In genomic region chr9:115946530-115946929, GRCh38 we compare ENCODE assay signal across 28 cellular contexts.
A peak's percentile ranks its signal among the peaks of the same experiment; 100 is the strongest.
DNase-seq lines count a peak whose midpoint lies in the region; ATAC-seq, FAIRE-seq and TF ChIP-seq lines count a peak whose summit lies in the region.
"Had no signal": no experiment of that assay in that cellular context is flagged by ENCODE, and none has a peak within 500 bp of the region (broad histone marks: within the 10 kb centered on the region; RNA-seq: fewer than 3 reads in every experiment).

No MANE protein-coding gene starts in this region.

- in situ Hi-C loops in HepG2 (cut with HindIII; ENCODE audit: extremely low pct_ligation_motif_present, low pct_unique_long_range_greater_than_20kb) = loop anchor here (10.0 kb wide), 1 partner anchor 618 kb away; no protein-coding TSS in a partner anchor

- no peak overlapping the region for H3K27ac Mint-ChIP-seq in activated CD8-positive, alpha-beta T cell treated with anti-CD3 and anti-CD28 coated beads for 36 hours
- no peak overlapping the region for H3K27ac Mint-ChIP-seq in naive thymus-derived CD8-positive, alpha-beta T cell
- H3K27ac Mint-ChIP-seq: endodermal cell had no signal

- WGBS in HepG2 (ENCODE audit: low lambda C conversion rate) = 30% methylated on average over 2 of the region's 2 CpGs
- WGBS in spleen, 5 donors = 47 to 61% (median 59%) methylated on average over 2 of the region's 2 CpGs

- no peak overlapping the region for H2AFZ ChIP-seq in ACC112 (ENCODE audit: low read length, unreplicated experiment)
- H2AFZ ChIP-seq in HepG2 (ENCODE audit: low read length) = no peak overlapping the region
- H2AFZ ChIP-seq: PC-9 had no signal

- POLR2A ChIA-PET in HepG2 (lab: Yijun Ruan, JAX) = no interaction called here
- POLR2A ChIA-PET in activated CD8-positive, alpha-beta T cell treated with anti-CD3 and anti-CD28 coated beads for 36 hours (lab: Charles Lee) = no interaction called here
- POLR2A ChIA-PET in naive thymus-derived CD8-positive, alpha-beta T cell (lab: Charles Lee) = no interaction called here

- no peak overlapping the region for H3K4me3 ChIP-seq in ACC112 (ENCODE audit: low read depth, low read length)
- H3K4me3 ChIP-seq in HepG2 (replicated peaks in 1 of 3; ENCODE audit: insufficient read depth in 1 of 3, low read depth in 2 of 3, low read length in 3 of 3) = no peak overlapping the region
- H3K4me3 ChIP-seq in spleen = no peak overlapping the region
- H3K4me3 ChIP-seq: BLaER1, PC-9, prostate gland, skin epidermis, upper lobe of left lung had no signal

- DNase-seq in NCI-H460 (ENCODE audit: extremely low read depth, low read depth) (peak; percentile 60), astrocyte of the hippocampus (ENCODE audit: low read depth, low spot score) (peak; percentile 53), HepG2 (ENCODE audit: low spot score) (peak; percentile 88), spleen (no peak), AG08396 (ENCODE audit: low spot score) (no peak)
- no peak for DNase-seq in activated CD8-positive, alpha-beta T cell treated with anti-CD3 and anti-CD28 coated beads for 36 hours
- DNase-seq in naive thymus-derived CD8-positive, alpha-beta T cell = no peak
- DNase-seq: activated CD4-positive, alpha-beta T cell treated with anti-CD3 and anti-CD28 coated beads for 1 hour; activated gamma-delta T cell; brain microvascular endothelial cell; COR-L47; endodermal cell; kidney glomerular epithelial cell; NCI-H2029 treated with DMSO at 0.1 percent for 48 hours; NCI-H345; Right ventricle myocardium superior; SW 1271; upper lobe of left lung had no signal

- peak; percentile 8 for FAIRE-seq in HepG2 (lab: Jason Lieb, UNC)
- FAIRE-seq: GM12892, H54, HTR-8/SVneo had no signal

- H3K9me3 ChIP-seq in HepG2 (ENCODE audit: low read length) (no peaks in the 10 kb centered on the region; the same call in 1 of the 2 replicates), spleen (peaks cover 0 to 3% (median 0%) of the 10 kb centered on the region in 8 donors)
- H3K9me3 ChIP-seq: BLaER1, neutrophil, prostate gland, upper lobe of left lung had no signal

- H3K27me3 ChIP-seq in ACC112 (ENCODE audit: insufficient read depth, low read length) (no peaks in the 10 kb centered on the region), HepG2 (ENCODE audit: control insufficient read depth in 1 of 2, insufficient read depth in 2 of 2, low read length in 2 of 2) (no peaks in the 10 kb centered on the region), spleen (replicated peaks in 1 of 7) (no peaks in the 10 kb centered on the region)
- H3K27me3 ChIP-seq: BLaER1, brain microvascular endothelial cell, neutrophil, upper lobe of left lung had no signal

- H3K27ac ChIP-seq in ACC112 (ENCODE audit: low read depth, low read length) (peak overlapping the region; percentile 99), HepG2 (ENCODE audit: extremely low read length, insufficient read depth, low read length) (peak overlapping the region; percentile 37), spleen (no peak overlapping the region)
- H3K27ac ChIP-seq: BLaER1, brain microvascular endothelial cell, KMS-11, neutrophil, PC-9, prostate gland, upper lobe of left lung had no signal

- no peaks in the 10 kb centered on the region for H3K79me2 ChIP-seq in ACC112 (ENCODE audit: control insufficient read depth, insufficient read depth, low read length, unreplicated experiment)
- H3K79me2 ChIP-seq in HepG2 (ENCODE audit: insufficient read depth, low read length) = no peaks in the 10 kb centered on the region

- no peaks in the 10 kb centered on the region for H3K36me3 Mint-ChIP-seq in activated CD8-positive, alpha-beta T cell treated with anti-CD3 and anti-CD28 coated beads for 36 hours (ENCODE audit: low read depth)
- no peaks in the 10 kb centered on the region for H3K36me3 Mint-ChIP-seq in naive thymus-derived CD8-positive, alpha-beta T cell

- ATAC-seq in HepG2 = no peak
- ATAC-seq in activated CD8-positive, alpha-beta T cell treated with anti-CD3 and anti-CD28 coated beads for 36 hours = no peak
- no peak for ATAC-seq in naive thymus-derived CD8-positive, alpha-beta T cell

- CTCF ChIA-PET in HepG2 (lab: Yijun Ruan, JAX; ENCODE audit: low intra/inter-chr PET ratio, low total read pairs) = no interaction called here
- CTCF ChIA-PET in activated CD8-positive, alpha-beta T cell treated with anti-CD3 and anti-CD28 coated beads for 36 hours (lab: Charles Lee) = no interaction called here

- H3K4me3 Mint-ChIP-seq in activated CD8-positive, alpha-beta T cell treated with anti-CD3 and anti-CD28 coated beads for 36 hours = no peak overlapping the region
- no peak overlapping the region for H3K4me3 Mint-ChIP-seq in naive thymus-derived CD8-positive, alpha-beta T cell
- H3K4me3 Mint-ChIP-seq: endodermal cell had no signal

- H3K4me2 ChIP-seq in HepG2 (ENCODE audit: low read depth, low read length) = no peak overlapping the region
- H3K4me2 ChIP-seq: BLaER1, KMS-11, PC-9 had no signal

- TF ChIP-seq EP300 in HepG2 (IDR thresholded peaks at IDR 0.05; ENCODE audit: low read depth in 2 of 2, low read length in 2 of 2) = peak in 1 of 2 experiments; percentile 83; a peak in 2 of 4 replicates
- TF ChIP-seq EP300 in HepG2 (CRISPR knock-in tag; IDR thresholded peaks at IDR 0.05; ENCODE audit: borderline replicate concordance) = peak; percentile 68; the same call in 1 of the 2 replicates

- TF ChIP-seq CTCF in HepG2 (CRISPR knock-in tag; IDR thresholded peaks at IDR 0.05) (no peak), spleen (IDR thresholded peaks at IDR 0.05 in 8 of 11, conservative IDR thresholded peaks at IDR 0.05 in 3 of 11) (no peak)
- no peak for TF ChIP-seq CTCF in activated CD8-positive, alpha-beta T cell treated with anti-CD3 and anti-CD28 coated beads for 36 hours (IDR thresholded peaks at IDR 0.05)

- H3K9me3 Mint-ChIP-seq in activated CD8-positive, alpha-beta T cell treated with anti-CD3 and anti-CD28 coated beads for 36 hours = peaks cover 3% of the 10 kb centered on the region
- peaks cover 0 to 8% (median 0%) of the 10 kb centered on the region in 9 donors for H3K9me3 Mint-ChIP-seq in naive thymus-derived CD8-positive, alpha-beta T cell
- H3K9me3 Mint-ChIP-seq: endodermal cell had no signal

- H3K4me1 ChIP-seq in ACC112 (ENCODE audit: control insufficient read depth, insufficient read depth, low read length, unreplicated experiment) (peaks cover 50% of the 10 kb centered on the region), HepG2 (ENCODE audit: insufficient read depth, low read length) (peaks cover 59% of the 10 kb centered on the region), spleen (no peaks in the 10 kb centered on the region)
- H3K4me1 ChIP-seq: BLaER1, prostate gland had no signal

- intact Hi-C loops in HepG2 (cut with micrococcal nuclease; ENCODE audit: unreplicated experiment) = no loop called here
- intact Hi-C loops in spleen (cut with DNase I; ENCODE audit: low total_unique reads) = no loop called here
- intact Hi-C loops in activated CD8-positive, alpha-beta T cell treated with anti-CD3 and anti-CD28 coated beads for 36 hours (cut with micrococcal nuclease) = no loop called here

- H3K27me3 Mint-ChIP-seq in activated CD8-positive, alpha-beta T cell treated with anti-CD3 and anti-CD28 coated beads for 36 hours = peaks cover 4% of the 10 kb centered on the region
- peaks cover 0 to 12% (median 8%) of the 10 kb centered on the region in 5 donors for H3K27me3 Mint-ChIP-seq in naive thymus-derived CD8-positive, alpha-beta T cell

- H3K4me1 Mint-ChIP-seq in activated CD8-positive, alpha-beta T cell treated with anti-CD3 and anti-CD28 coated beads for 36 hours (ENCODE audit: low read depth) = no peaks in the 10 kb centered on the region
- no peaks in the 10 kb centered on the region for H3K4me1 Mint-ChIP-seq in naive thymus-derived CD8-positive, alpha-beta T cell

- BruUV-seq in HepG2 (replicated peaks; lab: Mats Ljungman, UMichigan) = no TSS peak

- no peak for TF ChIP-seq RAD21 in HepG2 (CRISPR knock-in tag; IDR thresholded peaks at IDR 0.05)

- no peak overlapping the region for H3K9ac ChIP-seq in HepG2 (ENCODE audit: insufficient read depth, low read depth, low read length)
- H3K9ac ChIP-seq: BLaER1, KMS-11 had no signal

- H3K36me3 ChIP-seq in ACC112 (ENCODE audit: insufficient read depth, low read length) (no peaks in the 10 kb centered on the region), HepG2 (replicated peaks in 1 of 2; ENCODE audit: control insufficient read depth in 1 of 2, insufficient read depth in 2 of 2, low read length in 2 of 2) (no peaks in the 10 kb centered on the region), spleen (no peaks in the 10 kb centered on the region)
- H3K36me3 ChIP-seq: BLaER1, brain microvascular endothelial cell, neutrophil, prostate gland, upper lobe of left lung had no signal

- no peaks in the 10 kb centered on the region for H4K20me1 ChIP-seq in HepG2 (ENCODE audit: insufficient read depth, low read length)
- H4K20me1 ChIP-seq: BLaER1 had no signal

- TF ChIP-seq POLR2A in HepG2 (IDR thresholded peaks at IDR 0.05; ENCODE audit: insufficient read depth in 1 of 2, low read depth in 2 of 2, low read length in 2 of 2) = no peak
- no peak for TF ChIP-seq POLR2A in spleen (IDR thresholded peaks at IDR 0.05)

TF ChIP-seq in HepG2, 621 proteins besides CTCF, POLR2A, EP300 and RAD21 (continues in another document):
- TF ChIP-seq BATF2 (CRISPR knock-in tag; IDR thresholded peaks at IDR 0.05) (no peak), ZBTB25 (CRISPR knock-in tag; IDR thresholded peaks at IDR 0.05) (peak; percentile 85), EED (CRISPR knock-in tag; IDR thresholded peaks at IDR 0.05) (no peak), ZNF3 (CRISPR knock-in tag; IDR thresholded peaks at IDR 0.05) (peak; percentile 70), DNMT3B (CRISPR knock-in tag; conservative IDR thresholded peaks at IDR 0.05) (no peak)

Comparison
In these comparisons a context has a peak if more than half of its experiments do, and no peak if none do; other contexts are left out.
1. H3K27ac ChIP-seq: peak in ACC112 (single experiment) and HepG2 (single experiment); none in spleen (0 of 8).
2. DNase-seq: peak in NCI-H460 (single experiment), astrocyte of the hippocampus (single experiment) and HepG2 (single experiment); none in spleen (single experiment), activated CD8-positive, alpha-beta T cell treated with anti-CD3 and anti-CD28 coated beads for 36 hours (single experiment), AG08396 (single experiment) and naive thymus-derived CD8-positive, alpha-beta T cell (0 of 10).